ENCODE assay signal across 9 cellular contexts in the genomic region with DNA sequence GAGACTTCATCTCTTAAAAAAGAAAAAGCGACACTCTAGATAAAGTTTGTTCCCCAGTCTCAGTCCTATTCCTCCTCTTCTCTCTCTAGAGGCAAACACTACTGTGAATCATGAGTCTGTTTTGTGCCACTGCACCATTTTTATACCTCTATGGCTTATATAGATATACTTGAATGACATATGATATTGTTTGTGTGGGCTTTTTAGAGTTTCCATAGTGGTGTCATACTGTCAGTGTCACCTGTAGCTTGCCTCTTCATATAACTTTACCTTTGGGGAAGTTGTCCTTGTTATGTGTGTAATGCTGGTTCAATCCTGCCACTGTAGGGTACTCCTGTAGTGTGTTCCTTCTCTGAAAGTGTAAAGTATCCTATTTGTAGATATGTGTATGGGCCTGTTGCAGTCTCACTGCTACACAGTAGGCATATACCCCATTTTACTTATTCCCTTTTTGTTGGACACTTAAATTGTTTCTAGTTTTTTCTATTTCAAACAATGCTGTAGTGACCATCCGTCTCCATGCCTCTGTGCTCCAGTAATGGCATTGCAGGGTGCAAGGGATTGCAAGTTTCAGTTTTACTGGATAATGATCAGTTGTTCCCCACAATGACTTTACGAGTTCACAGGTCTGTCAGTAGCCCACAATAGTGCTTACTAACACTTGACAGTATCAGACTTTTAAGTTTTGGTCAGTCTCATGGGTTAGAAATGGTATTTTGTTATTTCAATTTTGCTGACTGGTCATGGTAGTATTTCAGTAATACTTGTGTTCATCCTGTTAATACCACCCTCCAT. TPM values are rescaled to one million over a fixed set of nuclear protein-coding genes. Genes with fewer than 3 reads are reported as not detected.
DNase-seq lines count a peak whose midpoint lies in the region; ATAC-seq and TF ChIP-seq lines count a peak whose summit lies in the region.
"Had no signal": no experiment of that assay in that cellular context is flagged by ENCODE, and none has a peak within 500 bp of the region (broad histone marks: within the 10 kb centered on the region; RNA-seq: fewer than 3 reads in every experiment).

No MANE protein-coding gene starts in this region.

- H3K4me1 Mint-ChIP-seq in mesothelial cell of epicardium, result peaks cover 35% of the 10 kb centered on the region

- no peaks in the 10 kb centered on the region for H3K27me3 Mint-ChIP-seq in mesothelial cell of epicardium (ENCODE audit: low read depth)

- CTCF ChIA-PET in AG04450 (lab: Charles Lee), result interaction anchor here (0.6 to 1.6 kb wide), 2 partner anchors 23 to 91 kb away, joined by 7 read pairs; no protein-coding TSS in a partner anchor

- H3K27me3 ChIP-seq in AG04450 (ENCODE audit: control insufficient read depth, insufficient read depth, low read length), result no peaks in the 10 kb centered on the region

- ATAC-seq in GM19324 (IDR thresholded peaks at IDR 0.05; ENCODE audit: low FRiP score, unreplicated experiment), result no peak
- no peak for ATAC-seq in GM21619 (IDR thresholded peaks at IDR 0.05; ENCODE audit: unreplicated experiment)
- ATAC-seq in HG02970 (IDR thresholded peaks at IDR 0.05; ENCODE audit: low FRiP score, unreplicated experiment), result no peak

- no peaks in the 10 kb centered on the region for H3K9me3 Mint-ChIP-seq in mesothelial cell of epicardium

- POLR2A ChIA-PET in AG04450 (lab: Yijun Ruan, JAX), result no interaction called here

- peak overlapping the region; percentile 28 for H3K27ac Mint-ChIP-seq in mesothelial cell of epicardium

- H3K27ac ChIP-seq in AG04450 (ENCODE audit: low read depth, low read length), result no peak overlapping the region

- H3K36me3 Mint-ChIP-seq in mesothelial cell of epicardium, result peaks cover 10% of the 10 kb centered on the region

- H3K9me3 ChIP-seq in AG04450 (ENCODE audit: control insufficient read depth, insufficient read depth, low read length), result peaks cover 2% of the 10 kb centered on the region; the same call in 1 of the 2 replicates

- in situ Hi-C loops in astrocyte of the spinal cord (cut with HindIII; ENCODE audit: low sequenced_read_pairs), result no loop called here

- peak overlapping the region; percentile 19 for H3K4me3 Mint-ChIP-seq in mesothelial cell of epicardium

- TF ChIP-seq CTCF in AG04450 (IDR thresholded peaks at IDR 0.05; ENCODE audit: low read depth, low read length), result no peak
- TF ChIP-seq CTCF in astrocyte of the spinal cord (IDR thresholded peaks at IDR 0.05; ENCODE audit: low read depth, low read length), result no peak
- TF ChIP-seq CTCF in mesothelial cell of epicardium (IDR thresholded peaks at IDR 0.05; ENCODE audit: unreplicated experiment), result no peak

- no peak for DNase-seq in AG04450 (ENCODE audit: low read depth, low spot score)
- DNase-seq in LHCN-M2 (ENCODE audit: low read depth), result peak; percentile 21
- no peak for DNase-seq in astrocyte of the spinal cord (ENCODE audit: low read depth, low spot score)
- DNase-seq in mesothelial cell of epicardium (ENCODE audit: low spot score in 2 of 2, unreplicated experiment in 2 of 2), result no peak
- DNase-seq in NCI-H2029 (lab: John Stamatoyannopoulos, UW), result no peak
- DNase-seq: NCI-H1417 treated with DMSO at 0.1 percent for 48 hours had no signal

- peak overlapping the region; percentile 29 for H3K4me3 ChIP-seq in AG04450 (ENCODE audit: low read depth, low read length)
- H3K4me3 ChIP-seq in astrocyte of the spinal cord (ENCODE audit: low read depth, low read length), result peak overlapping the region; percentile 14

RNA-seq across cellular contexts. Expression of a gene that starts 2.7 kb away (rescaled TPM):
- 140 and 153 TPM in 2 replicates for polyA plus RNA-seq in AG04450 (2011; rRNA removed)
- polyA minus RNA-seq in AG04450 (2011; rRNA and poly(A)+ RNA removed), result 91.5 and 106 TPM in 2 replicates
- total RNA-seq in LHCN-M2 (2014; rRNA removed) (144 and 150 TPM in 2 replicates), mesothelial cell of epicardium (80.0 to 85.5 TPM (median 84.4 TPM) in 3 replicates)
- polyA plus RNA-seq in LHCN-M2 (2012), result 167 TPM

RNA-seq across cellular contexts. Expression of a gene that starts 33.3 kb away (rescaled TPM):
- not detected in 2 replicates for polyA plus RNA-seq in AG04450 (2011; rRNA removed)
- not detected in 2 replicates for polyA minus RNA-seq in AG04450 (2011; rRNA and poly(A)+ RNA removed)
- not detected in 2 replicates for total RNA-seq in LHCN-M2 (2014; rRNA removed)
- not detected for polyA plus RNA-seq in LHCN-M2 (2012)
- 0.27 TPM in 2 of 3 replicates, not detected in the other for total RNA-seq in mesothelial cell of epicardium
